1 cellular context compared by ENCODE assay signal in the genomic region with DNA sequence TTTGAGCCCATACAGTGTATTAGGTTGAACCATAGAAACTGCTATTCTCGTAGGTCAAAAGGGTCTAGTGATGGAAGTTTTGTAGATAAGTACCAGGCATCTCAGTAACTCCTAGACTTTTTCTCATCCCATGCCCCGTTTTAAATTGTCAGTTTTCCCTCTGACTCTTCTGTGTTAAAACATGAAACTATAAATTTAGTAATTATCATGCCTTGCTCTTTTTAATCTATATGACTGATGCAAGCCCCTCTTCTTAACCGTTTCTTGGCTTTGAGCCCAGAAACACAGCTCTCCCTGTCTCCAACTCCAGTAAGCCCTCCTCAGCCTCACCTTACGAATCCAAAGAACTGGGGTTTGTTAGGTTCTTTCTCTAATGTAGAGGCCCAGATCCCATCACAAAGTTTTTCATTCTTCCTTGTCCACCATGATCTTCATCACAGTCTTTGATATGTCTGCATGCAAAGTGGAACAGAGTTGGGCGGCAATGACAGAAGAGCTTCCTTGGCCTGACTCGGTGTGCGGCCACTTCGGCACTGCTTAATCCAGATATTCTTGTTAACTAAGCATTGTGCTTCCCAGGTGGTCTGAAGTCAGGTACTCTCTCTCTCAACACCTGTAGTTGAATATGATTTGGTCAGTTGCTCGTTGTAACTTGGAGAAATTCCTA.
TF ChIP-seq lines count a peak whose summit lies in the region.

No MANE protein-coding gene starts in this region.

TF ChIP-seq in WTC11, 78 proteins besides CTCF, POLR2A, EP300 and RAD21:
- TF ChIP-seq, protein P1, sequence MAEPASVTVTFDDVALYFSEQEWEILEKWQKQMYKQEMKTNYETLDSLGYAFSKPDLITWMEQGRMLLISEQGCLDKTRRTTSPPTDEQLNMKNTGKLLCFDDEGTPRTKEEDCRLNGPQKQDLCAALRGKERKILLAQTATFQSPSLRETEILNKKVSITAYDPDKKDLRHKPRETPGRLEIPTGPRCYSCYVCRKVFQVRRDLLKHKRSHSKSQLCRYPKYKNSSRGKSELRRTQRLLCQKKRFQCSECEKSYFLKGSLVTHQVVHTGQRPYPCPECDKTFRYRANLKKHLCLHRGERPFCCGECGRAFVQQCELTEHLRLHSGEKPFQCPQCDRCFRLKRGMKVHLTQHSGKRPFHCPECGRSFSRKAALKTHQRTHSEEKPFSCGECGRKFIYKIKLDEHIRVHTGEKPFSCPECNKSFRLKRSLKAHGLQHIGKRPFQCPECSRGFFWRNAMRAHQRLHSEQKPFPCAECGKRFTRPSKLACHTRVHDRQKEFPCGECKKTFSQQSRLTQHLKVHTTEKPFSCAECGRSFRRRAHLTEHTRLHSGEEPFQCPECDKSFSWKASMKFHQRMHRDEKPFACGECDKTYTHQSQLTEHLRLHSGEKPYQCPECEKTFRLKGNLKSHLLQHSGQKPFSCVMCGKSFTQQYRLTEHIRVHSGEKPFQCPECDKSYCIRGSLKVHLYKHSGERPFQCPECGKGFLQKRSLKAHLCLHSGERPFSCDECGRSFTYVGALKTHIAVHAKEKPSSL (CRISPR knock-in tag; conservative IDR thresholded peaks at IDR 0.05) = no peak
- TF ChIP-seq, protein P2, sequence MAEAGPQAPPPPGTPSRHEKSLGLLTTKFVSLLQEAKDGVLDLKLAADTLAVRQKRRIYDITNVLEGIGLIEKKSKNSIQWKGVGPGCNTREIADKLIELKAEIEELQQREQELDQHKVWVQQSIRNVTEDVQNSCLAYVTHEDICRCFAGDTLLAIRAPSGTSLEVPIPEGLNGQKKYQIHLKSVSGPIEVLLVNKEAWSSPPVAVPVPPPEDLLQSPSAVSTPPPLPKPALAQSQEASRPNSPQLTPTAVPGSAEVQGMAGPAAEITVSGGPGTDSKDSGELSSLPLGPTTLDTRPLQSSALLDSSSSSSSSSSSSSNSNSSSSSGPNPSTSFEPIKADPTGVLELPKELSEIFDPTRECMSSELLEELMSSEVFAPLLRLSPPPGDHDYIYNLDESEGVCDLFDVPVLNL (CRISPR knock-in tag; IDR thresholded peaks at IDR 0.05; ENCODE audit: borderline replicate concordance, low read depth) = no peak
- TF ChIP-seq MYBL2 (CRISPR knock-in tag; IDR thresholded peaks at IDR 0.05) = no peak
- TF ChIP-seq, protein P3, sequence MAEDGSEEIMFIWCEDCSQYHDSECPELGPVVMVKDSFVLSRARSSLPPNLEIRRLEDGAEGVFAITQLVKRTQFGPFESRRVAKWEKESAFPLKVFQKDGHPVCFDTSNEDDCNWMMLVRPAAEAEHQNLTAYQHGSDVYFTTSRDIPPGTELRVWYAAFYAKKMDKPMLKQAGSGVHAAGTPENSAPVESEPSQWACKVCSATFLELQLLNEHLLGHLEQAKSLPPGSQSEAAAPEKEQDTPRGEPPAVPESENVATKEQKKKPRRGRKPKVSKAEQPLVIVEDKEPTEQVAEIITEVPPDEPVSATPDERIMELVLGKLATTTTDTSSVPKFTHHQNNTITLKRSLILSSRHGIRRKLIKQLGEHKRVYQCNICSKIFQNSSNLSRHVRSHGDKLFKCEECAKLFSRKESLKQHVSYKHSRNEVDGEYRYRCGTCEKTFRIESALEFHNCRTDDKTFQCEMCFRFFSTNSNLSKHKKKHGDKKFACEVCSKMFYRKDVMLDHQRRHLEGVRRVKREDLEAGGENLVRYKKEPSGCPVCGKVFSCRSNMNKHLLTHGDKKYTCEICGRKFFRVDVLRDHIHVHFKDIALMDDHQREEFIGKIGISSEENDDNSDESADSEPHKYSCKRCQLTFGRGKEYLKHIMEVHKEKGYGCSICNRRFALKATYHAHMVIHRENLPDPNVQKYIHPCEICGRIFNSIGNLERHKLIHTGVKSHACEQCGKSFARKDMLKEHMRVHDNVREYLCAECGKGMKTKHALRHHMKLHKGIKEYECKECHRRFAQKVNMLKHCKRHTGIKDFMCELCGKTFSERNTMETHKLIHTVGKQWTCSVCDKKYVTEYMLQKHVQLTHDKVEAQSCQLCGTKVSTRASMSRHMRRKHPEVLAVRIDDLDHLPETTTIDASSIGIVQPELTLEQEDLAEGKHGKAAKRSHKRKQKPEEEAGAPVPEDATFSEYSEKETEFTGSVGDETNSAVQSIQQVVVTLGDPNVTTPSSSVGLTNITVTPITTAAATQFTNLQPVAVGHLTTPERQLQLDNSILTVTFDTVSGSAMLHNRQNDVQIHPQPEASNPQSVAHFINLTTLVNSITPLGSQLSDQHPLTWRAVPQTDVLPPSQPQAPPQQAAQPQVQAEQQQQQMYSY (CRISPR knock-in tag; IDR thresholded peaks at IDR 0.05) = no peak
- no peak for TF ChIP-seq FOXP1 (CRISPR knock-in tag; IDR thresholded peaks at IDR 0.05; ENCODE audit: borderline replicate concordance)
- TF ChIP-seq NR1H2 (CRISPR knock-in tag; IDR thresholded peaks at IDR 0.05) = no peak
- TF ChIP-seq CREM (CRISPR knock-in tag; IDR thresholded peaks at IDR 0.05) = no peak
- TF ChIP-seq GTF2I (CRISPR knock-in tag; conservative IDR thresholded peaks at IDR 0.05) = no peak
- no peak for TF ChIP-seq CBFB (CRISPR knock-in tag; IDR thresholded peaks at IDR 0.05; ENCODE audit: low read depth)
- TF ChIP-seq, protein P4, sequence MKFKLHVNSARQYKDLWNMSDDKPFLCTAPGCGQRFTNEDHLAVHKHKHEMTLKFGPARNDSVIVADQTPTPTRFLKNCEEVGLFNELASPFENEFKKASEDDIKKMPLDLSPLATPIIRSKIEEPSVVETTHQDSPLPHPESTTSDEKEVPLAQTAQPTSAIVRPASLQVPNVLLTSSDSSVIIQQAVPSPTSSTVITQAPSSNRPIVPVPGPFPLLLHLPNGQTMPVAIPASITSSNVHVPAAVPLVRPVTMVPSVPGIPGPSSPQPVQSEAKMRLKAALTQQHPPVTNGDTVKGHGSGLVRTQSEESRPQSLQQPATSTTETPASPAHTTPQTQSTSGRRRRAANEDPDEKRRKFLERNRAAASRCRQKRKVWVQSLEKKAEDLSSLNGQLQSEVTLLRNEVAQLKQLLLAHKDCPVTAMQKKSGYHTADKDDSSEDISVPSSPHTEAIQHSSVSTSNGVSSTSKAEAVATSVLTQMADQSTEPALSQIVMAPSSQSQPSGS (CRISPR knock-in tag; IDR thresholded peaks at IDR 0.05; ENCODE audit: borderline replicate concordance, low read depth) = no peak
- TF ChIP-seq TEAD1 (CRISPR knock-in tag; IDR thresholded peaks at IDR 0.05) = no peak
- no peak for TF ChIP-seq SP1 (CRISPR knock-in tag; conservative IDR thresholded peaks at IDR 0.05)
